In genomic region chr1:27603962-27604578, GRCh38 we compare ENCODE assay signal across 8 cellular contexts. TPM values are rescaled to one million over a fixed set of nuclear protein-coding genes. Genes with fewer than 3 reads are reported as not detected.
DNase-seq lines count a peak whose midpoint lies in the region; TF ChIP-seq lines count a peak whose summit lies in the region.

AHDC1 (minus strand) TSS chr1:27604144; CDS start chr1:27552115, 52,029 bp downstream.

- H3K79me2 ChIP-seq in OCI-LY3 (ENCODE audit: low read length), result no peaks in the 10 kb centered on the region

- peak within 1 kb of the TSS; percentile 74 for H3K4me2 ChIP-seq in OCI-LY3 (ENCODE audit: low read length)

- peaks cover 57% of the 10 kb centered on the region for H3K4me1 ChIP-seq in HUES48 (ENCODE audit: control insufficient read depth, insufficient read depth, low read length)
- peaks cover 18% of the 10 kb centered on the region for H3K4me1 ChIP-seq in OCI-LY3 (ENCODE audit: low read length)

- H3K9me3 Mint-ChIP-seq in endothelial cell (ENCODE audit: unreplicated experiment), result no peaks in the 10 kb centered on the region
- no peaks in the 10 kb centered on the region for H3K9me3 Mint-ChIP-seq in mesothelial cell of epicardium

- no peaks in the 10 kb centered on the region for H3K9me3 ChIP-seq in HUES48 (ENCODE audit: control insufficient read depth, insufficient read depth, low read length)
- no peaks in the 10 kb centered on the region for H3K9me3 ChIP-seq in OCI-LY3 (ENCODE audit: insufficient read depth, low read length)

- H3K27me3 ChIP-seq in HUES48 (ENCODE audit: control insufficient read depth, insufficient read depth, low read length) (no peaks in the 10 kb centered on the region; the same call in 1 of the 2 replicates), OCI-LY3 (ENCODE audit: low read depth, low read length) (peaks cover 7% of the 10 kb centered on the region; the same call in 1 of the 2 replicates)

- peak; percentile 94 for DNase-seq in AG08396 (ENCODE audit: low spot score)
- DNase-seq in GM19238 (ENCODE audit: insufficient read length, low spot score), result peak; percentile 97
- DNase-seq in activated CD8-positive, alpha-beta memory T cell treated with anti-CD3 and anti-CD28 coated beads, Interleukin-2, amount 50 U/mL, for 4 hours, result peak; percentile 90
- DNase-seq in endothelial cell (ENCODE audit: low spot score), result peak; percentile 91
- DNase-seq in mesothelial cell of epicardium (ENCODE audit: low spot score in 2 of 2, unreplicated experiment in 2 of 2), result peak; percentile 90 to 94
- peak; percentile 81 for DNase-seq in stimulated activated CD8-positive, alpha-beta memory T cell treated with anti-CD3 and anti-CD28 coated beads, Interleukin-15, amount 100 ng/mL, for 1 hour (ENCODE audit: low read depth)

- no peaks in the 10 kb centered on the region for H4K20me1 ChIP-seq in OCI-LY3 (ENCODE audit: insufficient read depth, low read length)

- H2AFZ ChIP-seq in OCI-LY3 (ENCODE audit: low read depth, low read length), result 0 out of 2 replicates have a peak within 1 kb of the TSS, but pooled peaks have one; percentile 70

- H3K4me3 ChIP-seq in HUES48 (ENCODE audit: low read depth, low read length) (peak within 1 kb of the TSS; percentile 76), OCI-LY3 (ENCODE audit: low read length) (peak within 1 kb of the TSS; percentile 95)

- H3K36me3 ChIP-seq in HUES48 (ENCODE audit: control insufficient read depth, insufficient read depth, low read length) (no peaks in the 10 kb centered on the region), OCI-LY3 (replicated peaks; ENCODE audit: low read depth, low read length) (no peaks in the 10 kb centered on the region)

- H3K36me3 Mint-ChIP-seq in endothelial cell (ENCODE audit: low read depth, unreplicated experiment) (no peaks in the 10 kb centered on the region), mesothelial cell of epicardium (no peaks in the 10 kb centered on the region)

- H3K9ac ChIP-seq in HUES48 (ENCODE audit: low read depth, low read length) (peak within 1 kb of the TSS; percentile 52; the same call in 1 of the 2 replicates), OCI-LY3 (ENCODE audit: low read length) (peak within 1 kb of the TSS; percentile 63)

- H3K4me3 Mint-ChIP-seq in endothelial cell (ENCODE audit: unreplicated experiment) (peak within 1 kb of the TSS; percentile 96), mesothelial cell of epicardium (peak within 1 kb of the TSS; percentile 92)

- H3K4me1 Mint-ChIP-seq in endothelial cell (ENCODE audit: unreplicated experiment) (peaks cover 47% of the 10 kb centered on the region), mesothelial cell of epicardium (peaks cover 31% of the 10 kb centered on the region)

- TF ChIP-seq CTCF in OCI-LY3 (IDR thresholded peaks at IDR 0.05; ENCODE audit: low read depth, low read length) (no peak), endothelial cell (IDR thresholded peaks at IDR 0.05; ENCODE audit: unreplicated experiment) (no peak), mesothelial cell of epicardium (IDR thresholded peaks at IDR 0.05; ENCODE audit: unreplicated experiment) (no peak)

- H3K27me3 Mint-ChIP-seq in endothelial cell (ENCODE audit: unreplicated experiment), result peaks cover 7% of the 10 kb centered on the region
- H3K27me3 Mint-ChIP-seq in mesothelial cell of epicardium (ENCODE audit: low read depth), result no peaks in the 10 kb centered on the region

- peak within 1 kb of the TSS; percentile 83 for H3K27ac ChIP-seq in HUES48 (ENCODE audit: low read depth, low read length)
- H3K27ac ChIP-seq in OCI-LY3 (ENCODE audit: low read length), result no peak within 1 kb of the TSS

- H3K27ac Mint-ChIP-seq in endothelial cell (ENCODE audit: unreplicated experiment) (peak within 1 kb of the TSS; percentile 72), mesothelial cell of epicardium (peak within 1 kb of the TSS; percentile 95)

RNA-seq across cellular contexts. Expression of gene AHDC1, which starts in this region (rescaled TPM):
- total RNA-seq in endothelial cell (ENCODE audit: unreplicated experiment) (48.0 TPM), mesothelial cell of epicardium (71.4 to 73.5 TPM (median 72.1 TPM) in 3 replicates)
